In the genomic region with DNA sequence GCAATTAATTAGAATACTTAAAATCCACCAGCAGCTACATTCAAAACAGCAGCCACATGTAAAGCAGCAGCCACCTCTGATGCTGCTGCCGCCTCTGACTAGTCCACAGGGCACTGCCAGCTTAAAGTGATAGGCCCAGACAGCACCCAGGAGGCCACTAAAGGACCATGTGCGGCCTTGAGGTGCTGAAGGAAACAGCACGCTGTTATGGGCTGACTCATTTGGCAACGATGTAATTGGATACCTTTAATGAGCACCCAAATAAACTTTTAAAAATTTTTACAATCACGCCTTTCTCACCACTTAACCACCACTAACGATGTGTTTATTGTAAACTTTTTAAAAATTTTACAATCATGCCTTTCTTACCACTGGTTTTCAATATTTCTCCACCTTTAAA, we compare ENCODE assay signal across 19 cellular contexts.
DNase-seq lines count a peak whose midpoint lies in the region; ATAC-seq and TF ChIP-seq lines count a peak whose summit lies in the region.
"Had no signal": no experiment of that assay in that cellular context is flagged by ENCODE, and none has a peak within 500 bp of the region (broad histone marks: within the 10 kb centered on the region; RNA-seq: fewer than 3 reads in every experiment).

No MANE protein-coding gene starts in this region.

- H3K4me1 ChIP-seq in body of pancreas (no peaks in the 10 kb centered on the region), uterus (no peaks in the 10 kb centered on the region)

- no peak for TF ChIP-seq POLR2A in body of pancreas (IDR thresholded peaks at IDR 0.05)
- no peak for TF ChIP-seq POLR2A in uterus (IDR thresholded peaks at IDR 0.05)

- H3K9me3 Mint-ChIP-seq in T-helper 2 cell treated with Interferon-gamma antibody and Interleukin-4, amounts not matched to agents 5 μg/mL and 100 μg/mL, for 36 hours = no peaks in the 10 kb centered on the region
- H3K9me3 Mint-ChIP-seq: activated naive CD4-positive, alpha-beta T cell treated with anti-CD3 and anti-CD28 coated beads, Interleukin-2, amount 50 U/mL, for 24 hours; CD4-positive, alpha-beta T cell; central memory CD8-positive, alpha-beta T cell; stimulated activated naive B cell treated with anti-CD40 and anti-IgM and Interleukin-4, amounts not matched to agents 10 μg/mL and 1 μg/mL and 100 μg/mL, for 72 hours had no signal

- H3K4me1 Mint-ChIP-seq in T-helper 2 cell treated with Interferon-gamma antibody and Interleukin-4, amounts not matched to agents 5 μg/mL and 100 μg/mL, for 36 hours (ENCODE audit: low read depth) = no peaks in the 10 kb centered on the region
- H3K4me1 Mint-ChIP-seq: activated naive CD4-positive, alpha-beta T cell treated with anti-CD3 and anti-CD28 coated beads, Interleukin-2, amount 50 U/mL, for 24 hours; central memory CD8-positive, alpha-beta T cell; stimulated activated naive B cell treated with anti-CD40 and anti-IgM and Interleukin-4, amounts not matched to agents 10 μg/mL and 1 μg/mL and 100 μg/mL, for 72 hours had no signal

- H3K27me3 Mint-ChIP-seq in T-helper 2 cell treated with Interferon-gamma antibody and Interleukin-4, amounts not matched to agents 5 μg/mL and 100 μg/mL, for 36 hours (ENCODE audit: low read depth) = no peaks in the 10 kb centered on the region
- H3K27me3 Mint-ChIP-seq: activated naive CD4-positive, alpha-beta T cell treated with anti-CD3 and anti-CD28 coated beads, Interleukin-2, amount 50 U/mL, for 24 hours; central memory CD8-positive, alpha-beta T cell; stimulated activated naive B cell treated with anti-CD40 and anti-IgM and Interleukin-4, amounts not matched to agents 10 μg/mL and 1 μg/mL and 100 μg/mL, for 72 hours had no signal

- ATAC-seq in body of pancreas (peak; percentile 45), HG03432 (IDR thresholded peaks at IDR 0.05; ENCODE audit: unreplicated experiment) (no peak)
- ATAC-seq: SK-N-SH treated with all-trans-retinoic acid at 6 μM for 48 hours; stimulated activated naive B cell treated with anti-CD40 and anti-IgM and Interleukin-4, amounts not matched to agents 10 μg/mL and 1 μg/mL and 100 μg/mL, for 72 hours had no signal

- no peak overlapping the region for H3K27ac ChIP-seq in body of pancreas
- no peak overlapping the region for H3K27ac ChIP-seq in uterus
- H3K27ac ChIP-seq: hepatocyte, vagina, VCaP had no signal

- no peak overlapping the region for H3K4me3 ChIP-seq in LNCaP clone FGC (ENCODE audit: low read depth, low read length)
- no peak overlapping the region for H3K4me3 ChIP-seq in body of pancreas
- H3K4me3 ChIP-seq in uterus = no peak overlapping the region
- H3K4me3 ChIP-seq: hepatocyte, vagina had no signal

- H3K27me3 ChIP-seq in body of pancreas (no peaks in the 10 kb centered on the region), uterus (no peaks in the 10 kb centered on the region)
- H3K27me3 ChIP-seq: hepatocyte, vagina had no signal

- WGBS in body of pancreas, 2 donors = 50 to 70% methylated on average over 6 of the region's 6 CpGs

- no peak overlapping the region for H3K27ac Mint-ChIP-seq in T-helper 2 cell treated with Interferon-gamma antibody and Interleukin-4, amounts not matched to agents 5 μg/mL and 100 μg/mL, for 36 hours
- H3K27ac Mint-ChIP-seq: activated naive CD4-positive, alpha-beta T cell treated with anti-CD3 and anti-CD28 coated beads, Interleukin-2, amount 50 U/mL, for 24 hours; CD4-positive, alpha-beta T cell; nephron; stimulated activated naive B cell treated with anti-CD40 and anti-IgM and Interleukin-4, amounts not matched to agents 10 μg/mL and 1 μg/mL and 100 μg/mL, for 72 hours had no signal

- H3K36me3 Mint-ChIP-seq in T-helper 2 cell treated with Interferon-gamma antibody and Interleukin-4, amounts not matched to agents 5 μg/mL and 100 μg/mL, for 36 hours (ENCODE audit: low read depth) = no peaks in the 10 kb centered on the region
- H3K36me3 Mint-ChIP-seq: activated naive CD4-positive, alpha-beta T cell treated with anti-CD3 and anti-CD28 coated beads, Interleukin-2, amount 50 U/mL, for 24 hours; stimulated activated naive B cell treated with anti-CD40 and anti-IgM and Interleukin-4, amounts not matched to agents 10 μg/mL and 1 μg/mL and 100 μg/mL, for 72 hours had no signal

- H3K36me3 ChIP-seq in body of pancreas (replicated peaks in 1 of 2; ENCODE audit: insufficient read depth in 1 of 2, low read depth in 2 of 2) (no peaks in the 10 kb centered on the region), uterus (no peaks in the 10 kb centered on the region)
- H3K36me3 ChIP-seq: vagina had no signal

- intact Hi-C loops in body of pancreas (cut with DNase I) (no loop called here), uterus (cut with DNase I; ENCODE audit: low total_unique reads) (no loop called here)

- no peaks in the 10 kb centered on the region for H3K9me3 ChIP-seq in body of pancreas
- no peaks in the 10 kb centered on the region for H3K9me3 ChIP-seq in uterus
- H3K9me3 ChIP-seq: vagina had no signal

- H3K4me3 Mint-ChIP-seq in T-helper 2 cell treated with Interferon-gamma antibody and Interleukin-4, amounts not matched to agents 5 μg/mL and 100 μg/mL, for 36 hours = no peak overlapping the region
- H3K4me3 Mint-ChIP-seq: activated naive CD4-positive, alpha-beta T cell treated with anti-CD3 and anti-CD28 coated beads, Interleukin-2, amount 50 U/mL, for 24 hours; CD4-positive, alpha-beta T cell; central memory CD8-positive, alpha-beta T cell; nephron; stimulated activated naive B cell treated with anti-CD40 and anti-IgM and Interleukin-4, amounts not matched to agents 10 μg/mL and 1 μg/mL and 100 μg/mL, for 72 hours had no signal

- TF ChIP-seq CTCF in LNCaP clone FGC (IDR thresholded peaks at IDR 0.05; ENCODE audit: control insufficient read depth, extremely low read depth, insufficient read depth) = no peak
- TF ChIP-seq CTCF in body of pancreas (IDR thresholded peaks at IDR 0.05) = no peak
- TF ChIP-seq CTCF in uterus (IDR thresholded peaks at IDR 0.05) = no peak

- DNase-seq in H4 (ENCODE audit: low spot score) = peak; percentile 79
- peak; percentile 39 for DNase-seq in LNCaP clone FGC (ENCODE audit: low read depth)
- no peak for DNase-seq in body of pancreas
- peak; percentile 28 for DNase-seq in myocyte (ENCODE audit: low read depth)
- DNase-seq in uterus = no peak
- DNase-seq in T-helper 2 cell treated with Interferon-gamma antibody and Interleukin-4, amounts not matched to agents 5 μg/mL and 100 μg/mL, for 36 hours (ENCODE audit: low spot score) = no peak
- DNase-seq: CD4-positive, alpha-beta T cell; erythroblast; KG1; NCI-H2029 treated with DMSO at 0.1 percent for 48 hours; stimulated activated naive B cell treated with anti-CD40 and anti-IgM and Interleukin-4, amounts not matched to agents 10 μg/mL and 1 μg/mL and 100 μg/mL, for 72 hours had no signal

Comparison
In these comparisons a context has a peak if more than half of its experiments do, and no peak if none do; other contexts are left out.
1. DNase-seq: peak in H4 (single experiment), LNCaP clone FGC (single experiment) and myocyte (single experiment); none in body of pancreas (0 of 4), uterus (0 of 2) and T-helper 2 cell treated with Interferon-gamma antibody and Interleukin-4, amounts not matched to agents 5 μg/mL and 100 μg/mL, for 36 hours (single experiment).